In genomic region chr14:104309657-104310369, GRCh38 we compare ENCODE assay signal across 19 cellular contexts.
DNase-seq lines count a peak whose midpoint lies in the region; ATAC-seq, FAIRE-seq and TF ChIP-seq lines count a peak whose summit lies in the region.
"Had no signal": no experiment of that assay in that cellular context is flagged by ENCODE, and none has a peak within 500 bp of the region (broad histone marks: within the 10 kb centered on the region; RNA-seq: fewer than 3 reads in every experiment).

No MANE protein-coding gene starts in this region.

- H2AFZ ChIP-seq in HepG2 (ENCODE audit: low read length): no peak overlapping the region

- FAIRE-seq in HepG2 (lab: Jason Lieb, UNC): no peak
- FAIRE-seq: A549, D721Med, G401.6, GM12891 had no signal

- H3K27ac ChIP-seq in right lobe of liver: no peak overlapping the region
- H3K27ac ChIP-seq in HepG2 (ENCODE audit: extremely low read length, insufficient read depth, low read length): no peak overlapping the region
- H3K27ac ChIP-seq in ovary: no peak overlapping the region
- no peak overlapping the region for H3K27ac ChIP-seq in aorta (ENCODE audit: low read depth in 1 of 2, low read length in 2 of 2)
- H3K27ac ChIP-seq: A549 had no signal

- CTCF ChIA-PET in HepG2 (lab: Yijun Ruan, JAX; ENCODE audit: low intra/inter-chr PET ratio, low total read pairs): no interaction called here

- no peaks in the 10 kb centered on the region for H3K36me3 Mint-ChIP-seq in glutamatergic neuron (ENCODE audit: unreplicated experiment)
- H3K36me3 Mint-ChIP-seq: CD14-positive monocyte; CD8-positive, alpha-beta T cell had no signal

- in situ Hi-C loops in HepG2 (cut with HindIII; ENCODE audit: extremely low pct_ligation_motif_present, low pct_unique_long_range_greater_than_20kb): no loop called here

- TF ChIP-seq CTCF in right lobe of liver (IDR thresholded peaks at IDR 0.05) (no peak), HepG2 (CRISPR knock-in tag; IDR thresholded peaks at IDR 0.05) (no peak), glutamatergic neuron (IDR thresholded peaks at IDR 0.05; ENCODE audit: partially characterized antibody, unreplicated experiment) (no peak), ovary (IDR thresholded peaks at IDR 0.05) (no peak)

- H3K27me3 ChIP-seq in right lobe of liver: no peaks in the 10 kb centered on the region
- peaks cover 2 to 18% of the 10 kb centered on the region in 2 experiments for H3K27me3 ChIP-seq in HepG2 (ENCODE audit: control insufficient read depth in 1 of 2, insufficient read depth in 2 of 2, low read length in 2 of 2)
- no peaks in the 10 kb centered on the region for H3K27me3 ChIP-seq in ovary
- H3K27me3 ChIP-seq in aorta (ENCODE audit: control insufficient read depth in 1 of 2, insufficient read depth in 2 of 2, low read length in 1 of 2): no peaks in the 10 kb centered on the region

- H3K4me1 ChIP-seq in right lobe of liver (no peaks in the 10 kb centered on the region), HepG2 (ENCODE audit: insufficient read depth, low read length) (no peaks in the 10 kb centered on the region), ovary (ENCODE audit: insufficient read depth) (no peaks in the 10 kb centered on the region), aorta (ENCODE audit: control insufficient read depth in 1 of 2, insufficient read depth in 2 of 2, low read length in 2 of 2) (no peaks in the 10 kb centered on the region)
- H3K4me1 ChIP-seq: A549 had no signal

- DNase-seq in right lobe of liver: peak in 2 of 3 donors; percentile 5 to 31
- no peak for DNase-seq in HepG2 (ENCODE audit: low spot score)
- DNase-seq in glutamatergic neuron: peak; percentile 5
- DNase-seq in ovary: peak in 4 of 5 donors; percentile 2 to 16 (median 5)
- DNase-seq in aorta: peak; percentile 20 to 67
- no peak for DNase-seq in effector CD4-positive, alpha-beta T cell
- DNase-seq in NCI-H1105 treated with DMSO at 0.1 percent for 48 hours (lab: John Stamatoyannopoulos, UW): no peak
- DNase-seq: CD8-positive, alpha-beta T cell; COR-L47; DMS153; DMS79 treated with DMSO at 0.1 percent for 48 hours; EL; HCEC 1CT; HFFc6 had no signal

- no peak overlapping the region for H3K27ac Mint-ChIP-seq in glutamatergic neuron (ENCODE audit: unreplicated experiment)
- H3K27ac Mint-ChIP-seq: CD14-positive monocyte; CD8-positive, alpha-beta T cell; HFFc6 had no signal

- no peaks in the 10 kb centered on the region for H3K36me3 ChIP-seq in right lobe of liver
- H3K36me3 ChIP-seq in HepG2 (replicated peaks in 1 of 2; ENCODE audit: control insufficient read depth in 1 of 2, insufficient read depth in 2 of 2, low read length in 2 of 2): no peaks in the 10 kb centered on the region
- no peaks in the 10 kb centered on the region for H3K36me3 ChIP-seq in ovary
- H3K36me3 ChIP-seq in aorta (ENCODE audit: control insufficient read depth in 1 of 2, insufficient read depth in 2 of 2, low read length in 1 of 2): no peaks in the 10 kb centered on the region

- no peaks in the 10 kb centered on the region for H4K20me1 ChIP-seq in HepG2 (ENCODE audit: insufficient read depth, low read length)

- H3K9me3 ChIP-seq in right lobe of liver (no peaks in the 10 kb centered on the region), HepG2 (ENCODE audit: low read length) (no peaks in the 10 kb centered on the region), ovary (no peaks in the 10 kb centered on the region), aorta (ENCODE audit: control insufficient read depth, low read length) (no peaks in the 10 kb centered on the region)

- no peaks in the 10 kb centered on the region for H3K27me3 Mint-ChIP-seq in glutamatergic neuron (ENCODE audit: unreplicated experiment)

- TF ChIP-seq EP300 in HepG2 (IDR thresholded peaks at IDR 0.05; ENCODE audit: low read depth in 2 of 2, low read length in 2 of 2) (no peak), HepG2 (CRISPR knock-in tag; IDR thresholded peaks at IDR 0.05; ENCODE audit: borderline replicate concordance) (no peak), ovary (IDR thresholded peaks at IDR 0.05) (no peak)

- 90% methylated on average over 2 of the region's 8 CpGs for WGBS in right lobe of liver (ENCODE audit: insufficient coverage, low coverage, low lambda C conversion rate, missing lambda C conversion rate)
- 0% methylated on average over 1 of the region's 8 CpGs for WGBS in HepG2 (ENCODE audit: low lambda C conversion rate)
- 66 to 73% (median 71%) methylated on average over 8 of the region's 8 CpGs for WGBS in ovary, 3 donors
- WGBS in aorta, 2 donors: 77 to 78% methylated on average over 8 of the region's 8 CpGs

- no peak overlapping the region for H3K9ac ChIP-seq in HepG2 (ENCODE audit: insufficient read depth, low read depth, low read length)

- POLR2A ChIA-PET in HepG2 (lab: Yijun Ruan, JAX): no interaction called here

- intact Hi-C loops in right lobe of liver (cut with DNase I) (no loop called here), HepG2 (cut with micrococcal nuclease; ENCODE audit: unreplicated experiment) (no loop called here), ovary (cut with DNase I) (no loop called here), aorta (cut with DNase I) (no loop called here)

- no peak for TF ChIP-seq RAD21 in HepG2 (CRISPR knock-in tag; IDR thresholded peaks at IDR 0.05)

- H3K4me1 Mint-ChIP-seq in glutamatergic neuron (ENCODE audit: low read depth, unreplicated experiment): no peaks in the 10 kb centered on the region
- H3K4me1 Mint-ChIP-seq: CD14-positive monocyte had no signal

- H3K4me2 ChIP-seq in HepG2 (ENCODE audit: low read depth, low read length): no peak overlapping the region
- H3K4me2 ChIP-seq: A549 had no signal

- TF ChIP-seq POLR2A in right lobe of liver (IDR thresholded peaks at IDR 0.05): no peak
- TF ChIP-seq POLR2A in HepG2 (IDR thresholded peaks at IDR 0.05; ENCODE audit: insufficient read depth in 1 of 2, low read depth in 2 of 2, low read length in 2 of 2): no peak
- no peak for TF ChIP-seq POLR2A in ovary (IDR thresholded peaks at IDR 0.05)

- H3K4me3 Mint-ChIP-seq in glutamatergic neuron (ENCODE audit: unreplicated experiment): no peak overlapping the region
- H3K4me3 Mint-ChIP-seq: CD14-positive monocyte; CD8-positive, alpha-beta T cell; HFFc6 had no signal

- no peak overlapping the region for H3K4me3 ChIP-seq in right lobe of liver
- H3K4me3 ChIP-seq in HepG2 (replicated peaks in 1 of 3; ENCODE audit: insufficient read depth in 1 of 3, low read depth in 2 of 3, low read length in 3 of 3): no peak overlapping the region
- no peak overlapping the region for H3K4me3 ChIP-seq in ovary
- no peak overlapping the region for H3K4me3 ChIP-seq in aorta (ENCODE audit: low read length in 2 of 2)
- H3K4me3 ChIP-seq: A549 had no signal

- no peaks in the 10 kb centered on the region for H3K79me2 ChIP-seq in HepG2 (ENCODE audit: insufficient read depth, low read length)

- H3K9me3 Mint-ChIP-seq in glutamatergic neuron (ENCODE audit: unreplicated experiment): peaks cover 2% of the 10 kb centered on the region

- ATAC-seq in right lobe of liver (no peak), HepG2 (no peak), aorta (ENCODE audit: low FRiP score) (no peak)
- ATAC-seq: A549; CD8-positive, alpha-beta T cell had no signal

- no TSS peak for BruUV-seq in HepG2 (replicated peaks; lab: Mats Ljungman, UMichigan)

TF ChIP-seq in HepG2, 621 proteins besides CTCF, POLR2A, EP300 and RAD21 (continues in another document):
- TF ChIP-seq FOXO4 (CRISPR knock-in tag; conservative IDR thresholded peaks at IDR 0.05) (no peak), NCOA1 (CRISPR knock-in tag; IDR thresholded peaks at IDR 0.05) (no peak), HIC2 (CRISPR knock-in tag; IDR thresholded peaks at IDR 0.05; ENCODE audit: low read depth) (no peak), FOXA3 (CRISPR knock-in tag; IDR thresholded peaks at IDR 0.05) (no peak), HMGXB4 (CRISPR knock-in tag; IDR thresholded peaks at IDR 0.05; ENCODE audit: borderline replicate concordance in 1 of 2, low read depth in 1 of 2) (no peak), BCL6 (CRISPR knock-in tag; IDR thresholded peaks at IDR 0.05) (no peak), RARA (CRISPR knock-in tag; IDR thresholded peaks at IDR 0.05) (no peak), JUN (CRISPR knock-in tag; IDR thresholded peaks at IDR 0.05) (no peak), ZBTB42 (CRISPR knock-in tag; IDR thresholded peaks at IDR 0.05) (no peak)

Comparison
In these comparisons a context has a peak if more than half of its experiments do, and no peak if none do; other contexts are left out.
1. DNase-seq: peak in right lobe of liver (2 of 3), glutamatergic neuron (single experiment), ovary (4 of 5) and aorta (2 of 2); none in HepG2 (single experiment), effector CD4-positive, alpha-beta T cell (single experiment) and NCI-H1105 treated with DMSO at 0.1 percent for 48 hours (single experiment).